15 cellular contexts compared by ENCODE assay signal in the genomic region with DNA sequence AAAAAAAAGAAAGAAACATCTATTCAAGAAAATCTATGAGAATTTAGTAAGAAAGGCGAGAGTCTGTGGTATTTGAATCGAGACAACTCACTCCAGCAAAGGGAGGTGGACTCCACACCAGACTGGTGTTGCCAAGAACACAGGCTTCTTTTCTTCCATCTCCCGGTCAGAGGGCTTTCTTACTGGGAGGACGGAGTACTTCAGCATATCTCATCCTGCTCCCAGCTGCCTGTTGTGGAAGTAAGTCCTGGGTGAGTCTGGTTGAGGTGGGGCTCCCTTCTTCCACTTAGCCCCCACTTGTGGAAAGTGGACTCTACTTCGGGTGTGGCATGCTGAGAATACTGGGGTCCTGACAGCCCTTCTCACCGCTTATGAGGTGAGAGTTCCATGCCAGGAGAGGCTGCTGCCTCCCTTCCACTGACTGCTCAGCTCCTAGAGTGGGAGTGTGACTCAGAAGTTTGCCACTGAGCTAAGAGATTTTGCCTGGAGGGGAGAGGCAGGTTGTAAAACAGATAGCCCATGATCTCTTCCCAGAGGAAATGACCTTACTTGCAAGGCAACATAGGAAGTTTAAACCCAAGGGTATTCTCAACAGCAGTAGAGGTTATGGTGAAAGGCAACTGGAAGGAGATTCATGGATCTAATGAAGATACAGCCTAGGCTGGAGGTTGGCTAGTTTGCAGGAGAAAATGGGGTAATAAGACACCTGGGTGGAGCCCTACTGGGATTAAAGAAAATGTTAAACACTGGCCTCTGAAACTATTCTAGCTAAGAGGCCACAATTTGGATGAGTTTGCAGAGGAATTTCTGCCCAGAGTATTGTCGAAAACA. TPM values are rescaled to one million over a fixed set of nuclear protein-coding genes. Genes with fewer than 3 reads are reported as not detected.
A peak's percentile ranks its signal among the peaks of the same experiment; 100 is the strongest.
DNase-seq lines count a peak whose midpoint lies in the region; ATAC-seq, FAIRE-seq and TF ChIP-seq lines count a peak whose summit lies in the region.
"Had no signal": no experiment of that assay in that cellular context is flagged by ENCODE, and none has a peak within 500 bp of the region (broad histone marks: within the 10 kb centered on the region; RNA-seq: fewer than 3 reads in every experiment).

No MANE protein-coding gene starts in this region.

- H3K9me3 ChIP-seq in A549, result no peaks in the 10 kb centered on the region

- peak overlapping the region; percentile 57 for H3K27ac Mint-ChIP-seq in WTC11
- no peak overlapping the region for H3K27ac Mint-ChIP-seq in activated naive CD8-positive, alpha-beta T cell treated with anti-CD3 and anti-CD28 coated beads for 36 hours
- H3K27ac Mint-ChIP-seq: activated naive CD4-positive, alpha-beta T cell treated with anti-CD3 and anti-CD28 coated beads, Interleukin-2, amount 50 U/mL, for 24 hours; type B pancreatic cell had no signal

- no peak for TF ChIP-seq POLR2A in A549 (IDR thresholded peaks at IDR 0.05; ENCODE audit: low read length)

- WGBS in A549 (ENCODE audit: missing lambda C conversion rate), result 48% methylated on average over 7 of the region's 7 CpGs

- H3K27ac ChIP-seq in A549, result no peak overlapping the region

- FAIRE-seq in A549 (lab: Jason Lieb, UNC), result no peak

- H3K4me3 Mint-ChIP-seq in WTC11, result no peak overlapping the region
- H3K4me3 Mint-ChIP-seq in activated naive CD8-positive, alpha-beta T cell treated with anti-CD3 and anti-CD28 coated beads for 36 hours, result no peak overlapping the region
- H3K4me3 Mint-ChIP-seq: activated naive CD4-positive, alpha-beta T cell treated with anti-CD3 and anti-CD28 coated beads, Interleukin-2, amount 50 U/mL, for 24 hours; type B pancreatic cell had no signal

- TF ChIP-seq EP300 in A549 (IDR thresholded peaks at IDR 0.05), result no peak

- peak overlapping the region; percentile 36 for H3K4me2 ChIP-seq in A549

- H3K4me1 Mint-ChIP-seq in WTC11, result peaks cover 15% of the 10 kb centered on the region
- H3K4me1 Mint-ChIP-seq in activated naive CD8-positive, alpha-beta T cell treated with anti-CD3 and anti-CD28 coated beads for 36 hours, result peaks cover 6% of the 10 kb centered on the region

- ATAC-seq in A549 (peak; percentile 54 to 56; a peak in 4 of 6 replicates), WTC11 (peak; percentile 25)

- TF ChIP-seq RAD21 in A549 (conservative IDR thresholded peaks at IDR 0.05 in 1 of 2, IDR thresholded peaks at IDR 0.05 in 1 of 2), result no peak

- TF ChIP-seq CTCF in A549 (IDR thresholded peaks at IDR 0.05) (no peak), WTC11 (IDR thresholded peaks at IDR 0.05) (no peak)

- no peaks in the 10 kb centered on the region for H3K36me3 Mint-ChIP-seq in WTC11
- H3K36me3 Mint-ChIP-seq in activated naive CD8-positive, alpha-beta T cell treated with anti-CD3 and anti-CD28 coated beads for 36 hours, result no peaks in the 10 kb centered on the region
- H3K36me3 Mint-ChIP-seq: type B pancreatic cell had no signal

- DNase-seq in A549 (ENCODE audit: low read depth in 1 of 2, low spot score in 1 of 2) (peak; percentile 28 to 56), HEK293T (ENCODE audit: extremely low spot score) (peak; percentile 34), WTC11 (ENCODE audit: low spot score) (no peak), iPS-NIHi11 (ENCODE audit: low spot score) (peak; percentile 32), DMS79 (lab: John Stamatoyannopoulos, UW) (no peak), NCI-H2107 treated with DMSO at 0.1 percent for 48 hours (lab: John Stamatoyannopoulos, UW; ENCODE audit: unreplicated experiment) (no peak)
- no peak for DNase-seq in activated CD4-positive, alpha-beta T cell treated with anti-CD3 and anti-CD28 coated beads, Interleukin-2, amount 50 U/mL, for 4 hours
- DNase-seq in activated naive CD8-positive, alpha-beta T cell treated with anti-CD3 and anti-CD28 coated beads for 36 hours, result no peak
- DNase-seq: cortex of kidney, KG1, NCI-H2029 treated with DMSO at 0.1 percent for 48 hours, RPMI8226 had no signal

- H3K4me1 ChIP-seq in A549, result peaks cover 13% of the 10 kb centered on the region; the same call in 2 of the 3 replicates

- H3K4me3 ChIP-seq in A549, result no peak overlapping the region

- POLR2A ChIA-PET in A549 (lab: Yijun Ruan, JAX) (interaction anchor here (1.6 kb wide), 1 partner anchor 20 kb away, joined by 9 read pairs; a partner anchor contains a TSS), HEK293T (lab: Yijun Ruan, JAX) (interaction anchor here (1.0 to 2.3 kb wide), 4 partner anchors 11 to 19 kb away, joined by 3 to 12 read pairs (median 3); a partner anchor contains a TSS), WTC11 (lab: Charles Lee) (interaction anchor here (0.5 to 0.6 kb wide), 2 partner anchors 179 to 540 kb away, joined by 4 read pairs; no protein-coding TSS in a partner anchor)

- H3K9me3 Mint-ChIP-seq in WTC11, result no peaks in the 10 kb centered on the region
- H3K9me3 Mint-ChIP-seq in activated naive CD8-positive, alpha-beta T cell treated with anti-CD3 and anti-CD28 coated beads for 36 hours, result no peaks in the 10 kb centered on the region
- H3K9me3 Mint-ChIP-seq: type B pancreatic cell had no signal

- CTCF ChIA-PET in A549 (lab: Yijun Ruan, JAX) (interaction anchor here (0.6 to 1.4 kb wide), 2 partner anchors 44 to 263 kb away, joined by 3 read pairs; no protein-coding TSS in a partner anchor), HEK293T (lab: Yijun Ruan, JAX) (interaction anchor here (0.6 to 0.7 kb wide), 2 partner anchors 44 to 118 kb away, joined by 3 read pairs; no protein-coding TSS in a partner anchor), WTC11 (lab: Charles Lee) (interaction anchor here (0.8 to 1.9 kb wide), 3 partner anchors 22 to 128 kb away, joined by 3 to 7 read pairs (median 3); no protein-coding TSS in a partner anchor)

- H3K27me3 Mint-ChIP-seq in WTC11 (ENCODE audit: low read depth), result peaks cover 20% of the 10 kb centered on the region
- H3K27me3 Mint-ChIP-seq in activated naive CD8-positive, alpha-beta T cell treated with anti-CD3 and anti-CD28 coated beads for 36 hours, result peaks cover 3% of the 10 kb centered on the region

TF ChIP-seq in A549, 52 proteins besides CTCF, POLR2A, EP300 and RAD21:
- TF ChIP-seq FOSB (CRISPR knock-in tag; IDR thresholded peaks at IDR 0.05) (no peak), GATA3 (IDR thresholded peaks at IDR 0.05; ENCODE audit: borderline replicate concordance) (no peak), HEYL (CRISPR knock-in tag; IDR thresholded peaks at IDR 0.05) (no peak), NR3C1 (IDR thresholded peaks at IDR 0.05) (no peak)

TF ChIP-seq in HEK293T, 16 proteins besides CTCF, POLR2A, EP300 and RAD21 (continues in another document):
- TF ChIP-seq HDGF (IDR thresholded peaks at IDR 0.05; ENCODE audit: borderline replicate concordance) (no peak), ELF4 (IDR thresholded peaks at IDR 0.05) (no peak), ARNT (IDR thresholded peaks at IDR 0.05) (no peak), FOXA1 (IDR thresholded peaks at IDR 0.05) (no peak), NFRKB (IDR thresholded peaks at IDR 0.05) (no peak), FOXM1 (IDR thresholded peaks at IDR 0.05; ENCODE audit: borderline replicate concordance) (no peak), L3MBTL2 (conservative IDR thresholded peaks at IDR 0.05) (no peak), CTBP1 (IDR thresholded peaks at IDR 0.05; ENCODE audit: borderline replicate concordance) (no peak), FOXK2 (IDR thresholded peaks at IDR 0.05) (no peak), LEF1 (IDR thresholded peaks at IDR 0.05; ENCODE audit: borderline replicate concordance) (no peak)

TF ChIP-seq in WTC11, 78 proteins besides CTCF, POLR2A, EP300 and RAD21 (continues in another document):
- TF ChIP-seq, protein P1, sequence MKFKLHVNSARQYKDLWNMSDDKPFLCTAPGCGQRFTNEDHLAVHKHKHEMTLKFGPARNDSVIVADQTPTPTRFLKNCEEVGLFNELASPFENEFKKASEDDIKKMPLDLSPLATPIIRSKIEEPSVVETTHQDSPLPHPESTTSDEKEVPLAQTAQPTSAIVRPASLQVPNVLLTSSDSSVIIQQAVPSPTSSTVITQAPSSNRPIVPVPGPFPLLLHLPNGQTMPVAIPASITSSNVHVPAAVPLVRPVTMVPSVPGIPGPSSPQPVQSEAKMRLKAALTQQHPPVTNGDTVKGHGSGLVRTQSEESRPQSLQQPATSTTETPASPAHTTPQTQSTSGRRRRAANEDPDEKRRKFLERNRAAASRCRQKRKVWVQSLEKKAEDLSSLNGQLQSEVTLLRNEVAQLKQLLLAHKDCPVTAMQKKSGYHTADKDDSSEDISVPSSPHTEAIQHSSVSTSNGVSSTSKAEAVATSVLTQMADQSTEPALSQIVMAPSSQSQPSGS (CRISPR knock-in tag; IDR thresholded peaks at IDR 0.05; ENCODE audit: borderline replicate concordance, low read depth), result no peak

RNA-seq across cellular contexts. Expression of a gene that starts 3.5 kb away (rescaled TPM):
- 0.03 and 0.05 TPM in 2 replicates for polyA plus RNA-seq in A549 (2011; rRNA removed)
- 0.03 and 0.05 TPM in 2 replicates for polyA plus RNA-seq in A549 (2012; cell fraction: cytosol; rRNA removed)
- 0.13 and 0.18 TPM in 2 replicates for polyA plus RNA-seq in A549 (2012; cell fraction: nucleus; rRNA removed)
- polyA plus RNA-seq in A549 (2017; fragmentation: RNase III; extraction: RNeasy Plus Mini Kit Qiagen cat#74134 plus additional on column Dnase treatment), result 0.30 to 0.43 TPM (median 0.40 TPM) in 3 replicates
- polyA minus RNA-seq in A549 (2011; rRNA and poly(A)+ RNA removed), result 0.12 TPM in 1 of 2 replicates, not detected in the other
- 5.5 to 6.0 TPM (median 5.7 TPM) in 3 replicates for total RNA-seq in WTC11 (2021)
- under 1 TPM; 0.35 to 0.50 TPM for total RNA-seq in activated naive CD8-positive, alpha-beta T cell treated with anti-CD3 and anti-CD28 coated beads for 36 hours
- total RNA-seq: G401 had no signal

RNA-seq across cellular contexts. Expression of a gene that starts 19.2 kb away (rescaled TPM):
- polyA plus RNA-seq in A549 (2011; rRNA removed) (100 and 135 TPM in 2 replicates), A549 (2017; fragmentation: RNase III; extraction: RNeasy Plus Mini Kit Qiagen cat#74134 plus additional on column Dnase treatment) (82.2 to 88.8 TPM (median 86.9 TPM) in 3 replicates)
- 117 and 140 TPM in 2 replicates for polyA plus RNA-seq in A549 (2012; cell fraction: cytosol; rRNA removed)
- polyA plus RNA-seq in A549 (2012; cell fraction: nucleus; rRNA removed), result 229 and 282 TPM in 2 replicates
- polyA minus RNA-seq in A549 (2011; rRNA and poly(A)+ RNA removed), result 312 and 320 TPM in 2 replicates
- total RNA-seq in WTC11 (2021), result 122 to 167 TPM (median 124 TPM) in 3 replicates
- total RNA-seq in activated naive CD8-positive, alpha-beta T cell treated with anti-CD3 and anti-CD28 coated beads for 36 hours, result 100 to 1,000 TPM; 205 to 207 TPM

Comparison
In these comparisons a context has a peak if more than half of its experiments do, and no peak if none do; other contexts are left out.
1. DNase-seq: peak in A549 (2 of 2), HEK293T (single experiment) and iPS-NIHi11 (single experiment); none in WTC11 (single experiment), activated CD4-positive, alpha-beta T cell treated with anti-CD3 and anti-CD28 coated beads, Interleukin-2, amount 50 U/mL, for 4 hours (0 of 2), activated naive CD8-positive, alpha-beta T cell treated with anti-CD3 and anti-CD28 coated beads for 36 hours (single experiment), DMS79 (single experiment) and NCI-H2107 treated with DMSO at 0.1 percent for 48 hours (single experiment).